8 cellular contexts compared by ENCODE assay signal in the genomic region with DNA sequence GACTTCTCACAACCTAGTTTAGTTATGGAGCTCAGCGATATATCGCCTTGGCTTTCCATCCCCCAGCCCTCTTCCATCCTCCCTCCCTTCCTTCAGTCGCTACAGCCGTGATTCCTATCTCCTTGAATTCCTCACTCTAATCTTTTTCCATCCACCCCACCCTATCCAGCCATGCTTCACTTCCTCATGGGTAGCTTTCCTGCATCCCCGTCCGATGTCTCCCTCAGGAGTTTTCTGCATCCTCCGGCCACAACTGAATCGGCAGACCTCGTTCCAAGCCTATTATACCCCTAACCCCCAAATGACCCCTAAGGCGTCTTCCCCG. TPM values are rescaled to one million over a fixed set of nuclear protein-coding genes. Genes with fewer than 3 reads are reported as not detected.
DNase-seq lines count a peak whose midpoint lies in the region; ATAC-seq and TF ChIP-seq lines count a peak whose summit lies in the region.

No MANE protein-coding gene starts in this region.

- H3K9me3 Mint-ChIP-seq in IgD-negative memory B cell = no peaks in the 10 kb centered on the region
- peaks cover 19% of the 10 kb centered on the region for H3K9me3 Mint-ChIP-seq in mesothelial cell of epicardium

- H3K27ac ChIP-seq in caudate nucleus (ENCODE audit: low read depth, low read length) = peak overlapping the region; percentile 90

- TF ChIP-seq CTCF in GM12875 (IDR thresholded peaks at IDR 0.05; ENCODE audit: borderline replicate concordance, insufficient read depth, low read depth, low read length) (no peak), mesothelial cell of epicardium (IDR thresholded peaks at IDR 0.05; ENCODE audit: unreplicated experiment) (no peak)

- H3K27me3 Mint-ChIP-seq in IgD-negative memory B cell (peaks cover 4% of the 10 kb centered on the region), mesothelial cell of epicardium (ENCODE audit: low read depth) (no peaks in the 10 kb centered on the region)

- H3K27ac Mint-ChIP-seq in IgD-negative memory B cell = peak overlapping the region; percentile 86 to 96 (median 96)
- peak overlapping the region; percentile 90 for H3K27ac Mint-ChIP-seq in mesothelial cell of epicardium

- ATAC-seq in GM21360 (IDR thresholded peaks at IDR 0.05; ENCODE audit: unreplicated experiment) = no peak

- H3K4me3 ChIP-seq in GM12875 (ENCODE audit: low read depth, low read length) = peak overlapping the region; percentile 76

- H3K4me3 Mint-ChIP-seq in IgD-negative memory B cell (peak overlapping the region; percentile 87 to 96 (median 94)), mesothelial cell of epicardium (peak overlapping the region; percentile 83)

- no peaks in the 10 kb centered on the region for H3K36me3 Mint-ChIP-seq in IgD-negative memory B cell
- H3K36me3 Mint-ChIP-seq in mesothelial cell of epicardium = peaks cover 5% of the 10 kb centered on the region

- H3K4me1 Mint-ChIP-seq in IgD-negative memory B cell (peaks cover 6 to 18% (median 16%) of the 10 kb centered on the region in 3 donors), mesothelial cell of epicardium (peaks cover 18% of the 10 kb centered on the region)

- DNase-seq in caudate nucleus (lab: John Stamatoyannopoulos, UW) = peak in 8 of 61 donors; percentile 6 to 29 (median 24)
- DNase-seq in mesothelial cell of epicardium (ENCODE audit: low spot score in 2 of 2, unreplicated experiment in 2 of 2) = no peak
- no peak for DNase-seq in SHP77 (lab: John Stamatoyannopoulos, UW)
- no peak for DNase-seq in GOT3 (lab: John Stamatoyannopoulos, UW)
- DNase-seq in NCI-H1048 (lab: John Stamatoyannopoulos, UW) = no peak

RNA-seq across cellular contexts. Expression of a gene that starts 0.4 kb away (rescaled TPM):
- polyA plus RNA-seq in IgD-negative memory B cell = 2.3 TPM
- 58.5 to 63.9 TPM (median 62.5 TPM) in 3 replicates for total RNA-seq in mesothelial cell of epicardium

RNA-seq across cellular contexts. Expression of a gene that starts 28.0 kb away (rescaled TPM):
- 2.4 TPM for polyA plus RNA-seq in IgD-negative memory B cell
- 25.3 to 30.9 TPM (median 25.4 TPM) in 3 replicates for total RNA-seq in mesothelial cell of epicardium

RNA-seq across cellular contexts. Expression of a gene that starts 38.9 kb away (rescaled TPM):
- polyA plus RNA-seq in IgD-negative memory B cell = 1.5 TPM
- not detected in 3 replicates for total RNA-seq in mesothelial cell of epicardium

RNA-seq across cellular contexts. Expression of a gene that starts 43.7 kb away (rescaled TPM):
- 754 TPM for polyA plus RNA-seq in IgD-negative memory B cell
- 0.25 TPM in 1 of 3 replicates, not detected in the others for total RNA-seq in mesothelial cell of epicardium

RNA-seq across cellular contexts. Expression of a gene that starts 50.7 kb away (rescaled TPM):
- polyA plus RNA-seq in IgD-negative memory B cell = 13.1 TPM
- 80.8 to 91.6 TPM (median 86.7 TPM) in 3 replicates for total RNA-seq in mesothelial cell of epicardium
